ENCODE assay signal across 1 cellular context in genomic region chr11:11847082-11847481, GRCh38.
TF ChIP-seq lines count a peak whose summit lies in the region.

No MANE protein-coding gene starts in this region.

TF ChIP-seq in IMR-90, 13 proteins besides CTCF, POLR2A, EP300 and RAD21 (continued from another document):
- TF ChIP-seq USF2 (IDR thresholded peaks at IDR 0.05; ENCODE audit: low read depth, low read length) (no peak), CHD1 (IDR thresholded peaks at IDR 0.05; ENCODE audit: low read depth, low read length) (no peak), MAFK (IDR thresholded peaks at IDR 0.05; ENCODE audit: low read depth, low read length) (no peak), NFE2L2 (IDR thresholded peaks at IDR 0.05; ENCODE audit: low read depth, low read length) (no peak), MAZ (IDR thresholded peaks at IDR 0.05; ENCODE audit: borderline replicate concordance, low read depth, low read length) (no peak), RFX5 (IDR thresholded peaks at IDR 0.05; ENCODE audit: low read depth, low read length) (no peak), BHLHE40 (IDR thresholded peaks at IDR 0.05; ENCODE audit: low read depth, low read length) (no peak), RCOR1 (IDR thresholded peaks at IDR 0.05; ENCODE audit: insufficient replicate concordance, low read length) (no peak), MXI1 (IDR thresholded peaks at IDR 0.05; ENCODE audit: borderline replicate concordance, low read depth, low read length) (no peak), CEBPB (IDR thresholded peaks at IDR 0.05; ENCODE audit: low read depth, low read length) (no peak), ELK1 (IDR thresholded peaks at IDR 0.05; ENCODE audit: borderline replicate concordance, low read depth, low read length) (no peak), SMC3 (IDR thresholded peaks at IDR 0.05; ENCODE audit: low read depth, low read length) (no peak)
